Comparison of ENCODE assay signal across 19 cellular contexts in the genomic region with DNA sequence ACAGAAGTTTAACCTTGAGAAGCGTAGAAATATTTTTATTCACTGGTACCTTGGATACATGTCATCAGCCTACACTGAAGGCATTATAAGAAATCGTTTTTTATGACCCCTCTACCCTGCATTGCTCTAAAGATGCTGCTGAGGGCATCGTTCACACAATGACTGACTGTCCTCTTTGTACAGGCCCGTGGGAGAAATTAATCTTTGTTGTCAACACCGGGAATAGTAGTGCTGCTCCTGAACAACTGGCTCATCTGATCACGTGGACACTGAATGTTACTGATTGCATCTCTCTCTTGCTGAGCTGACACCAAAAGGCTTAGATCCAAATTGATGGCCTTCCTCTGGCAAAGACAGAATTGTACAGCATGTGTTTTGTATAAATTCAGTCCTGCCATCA.
DNase-seq lines count a peak whose midpoint lies in the region; ATAC-seq and TF ChIP-seq lines count a peak whose summit lies in the region.
"Had no signal": no experiment of that assay in that cellular context is flagged by ENCODE, and none has a peak within 500 bp of the region (broad histone marks: within the 10 kb centered on the region; RNA-seq: fewer than 3 reads in every experiment).

No MANE protein-coding gene starts in this region.

- H3K4me3 ChIP-seq in PC-3 (ENCODE audit: low read length) = no peak overlapping the region
- H3K4me3 ChIP-seq: pancreas, sigmoid colon had no signal

- no peaks in the 10 kb centered on the region for H3K36me3 ChIP-seq in PC-3 (ENCODE audit: low read depth, low read length)
- H3K36me3 ChIP-seq: pancreas, sigmoid colon had no signal

- no peak overlapping the region for H3K27ac ChIP-seq in PC-3 (ENCODE audit: low read length)
- H3K27ac ChIP-seq: pancreas, sigmoid colon had no signal

- H2AFZ ChIP-seq in PC-3 (ENCODE audit: low read length) = no peak overlapping the region

- H4K20me1 ChIP-seq in PC-3 (ENCODE audit: low read length) = no peaks in the 10 kb centered on the region

- no TSS peak for BruUV-seq in PC-3 (replicated peaks; lab: Mats Ljungman, UMichigan)

- no peak for ATAC-seq in PC-3
- no peak for ATAC-seq in stimulated activated effector memory CD8-positive, alpha-beta T cell treated with anti-CD3 and anti-CD28 coated beads, Interleukin-12 subunit alpha, Interleukin-12 subunit beta, amount 100 ng/mL, for 72 hours
- ATAC-seq: activated T-cell treated with anti-CD3 and anti-CD28 coated beads, Interleukin-2, amount 50 U/mL, for 4 hours had no signal

- POLR2A ChIA-PET in PC-3 (lab: Charles Lee; ENCODE audit: unreplicated experiment) = no interaction called here

- no peak overlapping the region for H3K4me2 ChIP-seq in PC-3 (ENCODE audit: low read length)

- no peak overlapping the region for H3K9ac ChIP-seq in PC-3 (ENCODE audit: low read length)

- peaks cover 17% of the 10 kb centered on the region for H3K4me1 Mint-ChIP-seq in neural crest cell
- no peaks in the 10 kb centered on the region for H3K4me1 Mint-ChIP-seq in stimulated activated effector memory CD8-positive, alpha-beta T cell treated with anti-CD3 and anti-CD28 coated beads, Interleukin-12 subunit alpha, Interleukin-12 subunit beta, amount 100 ng/mL, for 72 hours
- H3K4me1 Mint-ChIP-seq: CD4-positive, CD25-positive, alpha-beta regulatory T cell had no signal

- DNase-seq in COLO829 (ENCODE audit: low spot score) (peak; percentile 14), M059J (ENCODE audit: low read depth) (peak; percentile 22), SW480 (ENCODE audit: low spot score) (peak; percentile 1), neural crest cell (ENCODE audit: low read depth, low spot score) (no peak), PC-3 (no peak)
- DNase-seq in NK-92 treated with Interleukin-12 subunit alpha and Interleukin-12 subunit beta, amount 100 ng/mL, for 24 hours (lab: John Stamatoyannopoulos, UW) = no peak
- no peak for DNase-seq in stimulated activated effector memory CD8-positive, alpha-beta T cell treated with anti-CD3 and anti-CD28 coated beads, Interleukin-12 subunit alpha, Interleukin-12 subunit beta, amount 100 ng/mL, for 72 hours (ENCODE audit: low spot score in 2 of 2)
- DNase-seq: activated naive CD4-positive, alpha-beta T cell treated with anti-CD3 and anti-CD28 coated beads for 36 hours; activated T-cell treated with anti-CD3 and anti-CD28 coated beads, Interleukin-2, amount 50 U/mL, for 4 hours; amniotic stem cell; CD4-positive, CD25-positive, alpha-beta regulatory T cell; cortex of kidney; DMS 273 treated with DMSO at 0.1 percent for 48 hours; H9; mesenchymal stem cell; naive B cell; pancreas; sigmoid colon; stimulated activated CD8-positive, alpha-beta memory T cell treated with anti-CD3 and anti-CD28 coated beads, Interleukin-4, amount 100 ng/mL, for 48 hours had no signal

- intact Hi-C loops in PC-3 (cut with micrococcal nuclease) = no loop called here

- no peaks in the 10 kb centered on the region for H3K36me3 Mint-ChIP-seq in neural crest cell (ENCODE audit: low read depth)
- H3K36me3 Mint-ChIP-seq in stimulated activated effector memory CD8-positive, alpha-beta T cell treated with anti-CD3 and anti-CD28 coated beads, Interleukin-12 subunit alpha, Interleukin-12 subunit beta, amount 100 ng/mL, for 72 hours = no peaks in the 10 kb centered on the region
- H3K36me3 Mint-ChIP-seq: CD4-positive, CD25-positive, alpha-beta regulatory T cell; naive B cell had no signal

- no peak overlapping the region for H3K4me3 Mint-ChIP-seq in neural crest cell
- H3K4me3 Mint-ChIP-seq in stimulated activated effector memory CD8-positive, alpha-beta T cell treated with anti-CD3 and anti-CD28 coated beads, Interleukin-12 subunit alpha, Interleukin-12 subunit beta, amount 100 ng/mL, for 72 hours = no peak overlapping the region
- H3K4me3 Mint-ChIP-seq: activated naive CD4-positive, alpha-beta T cell treated with anti-CD3 and anti-CD28 coated beads for 36 hours; activated T-cell treated with anti-CD3 and anti-CD28 coated beads, Interleukin-2, amount 50 U/mL, for 4 hours; CD4-positive, CD25-positive, alpha-beta regulatory T cell; H9; naive B cell had no signal

- H3K27ac Mint-ChIP-seq in neural crest cell (ENCODE audit: unreplicated experiment) = peak overlapping the region; percentile 38
- H3K27ac Mint-ChIP-seq in stimulated activated effector memory CD8-positive, alpha-beta T cell treated with anti-CD3 and anti-CD28 coated beads, Interleukin-12 subunit alpha, Interleukin-12 subunit beta, amount 100 ng/mL, for 72 hours = no peak overlapping the region
- H3K27ac Mint-ChIP-seq: activated naive CD4-positive, alpha-beta T cell treated with anti-CD3 and anti-CD28 coated beads for 36 hours; CD4-positive, CD25-positive, alpha-beta regulatory T cell had no signal

- H3K9me3 ChIP-seq in PC-3 (ENCODE audit: low read length) = no peaks in the 10 kb centered on the region
- H3K9me3 ChIP-seq: pancreas, sigmoid colon had no signal

- H3K27me3 Mint-ChIP-seq in neural crest cell (ENCODE audit: low read depth) = no peaks in the 10 kb centered on the region
- H3K27me3 Mint-ChIP-seq: CD4-positive, CD25-positive, alpha-beta regulatory T cell; naive B cell had no signal

- no peaks in the 10 kb centered on the region for H3K79me2 ChIP-seq in PC-3 (ENCODE audit: low read length)

- TF ChIP-seq CTCF in neural crest cell (conservative IDR thresholded peaks at IDR 0.05) (no peak), PC-3 (conservative IDR thresholded peaks at IDR 0.05; ENCODE audit: low read depth, low read length) (no peak)

- CTCF ChIA-PET in PC-3 (lab: Charles Lee) = no interaction called here

- H3K9me2 ChIP-seq in PC-3 (replicated peaks; ENCODE audit: low read length) = no peaks in the 10 kb centered on the region

- H3K4me1 ChIP-seq in PC-3 (ENCODE audit: insufficient read depth, low read length) = peaks cover 3% of the 10 kb centered on the region; the same call in 1 of the 2 replicates
- H3K4me1 ChIP-seq: pancreas had no signal

- H3K9me3 Mint-ChIP-seq in neural crest cell = peaks cover 4% of the 10 kb centered on the region
- H3K9me3 Mint-ChIP-seq in stimulated activated effector memory CD8-positive, alpha-beta T cell treated with anti-CD3 and anti-CD28 coated beads, Interleukin-12 subunit alpha, Interleukin-12 subunit beta, amount 100 ng/mL, for 72 hours = no peaks in the 10 kb centered on the region
- H3K9me3 Mint-ChIP-seq: activated naive CD4-positive, alpha-beta T cell treated with anti-CD3 and anti-CD28 coated beads for 36 hours; activated T-cell treated with anti-CD3 and anti-CD28 coated beads, Interleukin-2, amount 50 U/mL, for 4 hours; H9 had no signal

- H3F3A ChIP-seq in PC-3 (ENCODE audit: low read length, unreplicated experiment) = no peaks in the 10 kb centered on the region

- H3K27me3 ChIP-seq in PC-3 (ENCODE audit: low read length) = no peaks in the 10 kb centered on the region
- H3K27me3 ChIP-seq: pancreas, sigmoid colon had no signal

Comparison
In these comparisons a context has a peak if more than half of its experiments do, and no peak if none do; other contexts are left out.
1. DNase-seq: peak in COLO829 (single experiment), M059J (single experiment) and SW480 (single experiment); none in neural crest cell (single experiment), PC-3 (single experiment), NK-92 treated with Interleukin-12 subunit alpha and Interleukin-12 subunit beta, amount 100 ng/mL, for 24 hours (single experiment) and stimulated activated effector memory CD8-positive, alpha-beta T cell treated with anti-CD3 and anti-CD28 coated beads, Interleukin-12 subunit alpha, Interleukin-12 subunit beta, amount 100 ng/mL, for 72 hours (0 of 2).